ENCODE assay signal across 20 cellular contexts in genomic region chr2:63035169-63035568, GRCh38. TPM values are rescaled to one million over a fixed set of nuclear protein-coding genes. Genes with fewer than 3 reads are reported as not detected.
A peak's percentile ranks its signal among the peaks of the same experiment; 100 is the strongest.
DNase-seq lines count a peak whose midpoint lies in the region; ATAC-seq, FAIRE-seq and TF ChIP-seq lines count a peak whose summit lies in the region.
"Had no signal": no experiment of that assay in that cellular context is flagged by ENCODE, and none has a peak within 500 bp of the region (broad histone marks: within the 10 kb centered on the region; RNA-seq: fewer than 3 reads in every experiment).

No MANE protein-coding gene starts in this region.

- CTCF ChIA-PET in A549 (lab: Yijun Ruan, JAX), result interaction anchor here (0.8 to 0.9 kb wide), 2 partner anchors 16 to 39 kb away, joined by 3 read pairs; no protein-coding TSS in a partner anchor

- no peak overlapping the region for H3K27ac ChIP-seq in A549
- H3K27ac ChIP-seq: C4-2B had no signal

- H3K4me3 ChIP-seq in A549, result no peak overlapping the region

- WGBS in A549 (ENCODE audit: missing lambda C conversion rate), result 92% methylated on average over 2 of the region's 2 CpGs

- no peak for TF ChIP-seq EP300 in A549 (IDR thresholded peaks at IDR 0.05)

- DNase-seq in A549 (ENCODE audit: low read depth in 1 of 2, low spot score in 1 of 2) (no peak), dermis blood vessel endothelial cell (peak; percentile 75), HuH-7.5 (ENCODE audit: low spot score) (no peak)
- DNase-seq in central memory CD4-positive, alpha-beta T cell, result no peak
- no peak for DNase-seq in activated CD8-positive, alpha-beta memory T cell treated with anti-CD3 and anti-CD28 coated beads, Interleukin-2, amount 50 U/mL, for 48 hours
- DNase-seq: 8988T; BE2C; CD4-positive, alpha-beta memory T cell; DMS153; DMS79 treated with DMSO at 0.1 percent for 48 hours; EL; GF-D8; HCEC 1CT; HFFc6 had no signal

- TF ChIP-seq CTCF in A549 (IDR thresholded peaks at IDR 0.05), result no peak

- FAIRE-seq in A549 (lab: Jason Lieb, UNC) (peak; percentile 51), G401.6 (lab: Jason Lieb, UNC) (peak; percentile 23), TTC549 (lab: Jason Lieb, UNC) (peak; percentile 40)
- FAIRE-seq: HTR-8/SVneo had no signal

- POLR2A ChIA-PET in A549 (lab: Yijun Ruan, JAX), result interaction anchor here (1.1 kb wide), 1 partner anchor 15 kb away, joined by 4 read pairs; the partner anchor contains the start of gene OTX1

- TF ChIP-seq RAD21 in A549 (conservative IDR thresholded peaks at IDR 0.05 in 1 of 2, IDR thresholded peaks at IDR 0.05 in 1 of 2), result no peak

- no peak overlapping the region for H3K4me2 ChIP-seq in A549

- H3K9me3 ChIP-seq in A549, result no peaks in the 10 kb centered on the region
- H3K9me3 ChIP-seq: BE2C had no signal

- no peak for ATAC-seq in A549
- ATAC-seq in activated CD4-positive, CD25-positive, alpha-beta regulatory T cell treated with anti-CD3 and anti-CD28 coated beads, Interleukin-2, amount 50 U/mL, for 24 hours, result no peak

- TF ChIP-seq POLR2A in A549 (IDR thresholded peaks at IDR 0.05; ENCODE audit: low read length), result no peak

- peaks cover 9% of the 10 kb centered on the region; the same call in 2 of the 3 replicates for H3K4me1 ChIP-seq in A549
- H3K4me1 ChIP-seq: BE2C had no signal

TF ChIP-seq in A549, 52 proteins besides CTCF, POLR2A, EP300 and RAD21:
- TF ChIP-seq KDM5A (IDR thresholded peaks at IDR 0.05), result no peak
- no peak for TF ChIP-seq HEYL (CRISPR knock-in tag; IDR thresholded peaks at IDR 0.05)
- TF ChIP-seq, protein P1, sequence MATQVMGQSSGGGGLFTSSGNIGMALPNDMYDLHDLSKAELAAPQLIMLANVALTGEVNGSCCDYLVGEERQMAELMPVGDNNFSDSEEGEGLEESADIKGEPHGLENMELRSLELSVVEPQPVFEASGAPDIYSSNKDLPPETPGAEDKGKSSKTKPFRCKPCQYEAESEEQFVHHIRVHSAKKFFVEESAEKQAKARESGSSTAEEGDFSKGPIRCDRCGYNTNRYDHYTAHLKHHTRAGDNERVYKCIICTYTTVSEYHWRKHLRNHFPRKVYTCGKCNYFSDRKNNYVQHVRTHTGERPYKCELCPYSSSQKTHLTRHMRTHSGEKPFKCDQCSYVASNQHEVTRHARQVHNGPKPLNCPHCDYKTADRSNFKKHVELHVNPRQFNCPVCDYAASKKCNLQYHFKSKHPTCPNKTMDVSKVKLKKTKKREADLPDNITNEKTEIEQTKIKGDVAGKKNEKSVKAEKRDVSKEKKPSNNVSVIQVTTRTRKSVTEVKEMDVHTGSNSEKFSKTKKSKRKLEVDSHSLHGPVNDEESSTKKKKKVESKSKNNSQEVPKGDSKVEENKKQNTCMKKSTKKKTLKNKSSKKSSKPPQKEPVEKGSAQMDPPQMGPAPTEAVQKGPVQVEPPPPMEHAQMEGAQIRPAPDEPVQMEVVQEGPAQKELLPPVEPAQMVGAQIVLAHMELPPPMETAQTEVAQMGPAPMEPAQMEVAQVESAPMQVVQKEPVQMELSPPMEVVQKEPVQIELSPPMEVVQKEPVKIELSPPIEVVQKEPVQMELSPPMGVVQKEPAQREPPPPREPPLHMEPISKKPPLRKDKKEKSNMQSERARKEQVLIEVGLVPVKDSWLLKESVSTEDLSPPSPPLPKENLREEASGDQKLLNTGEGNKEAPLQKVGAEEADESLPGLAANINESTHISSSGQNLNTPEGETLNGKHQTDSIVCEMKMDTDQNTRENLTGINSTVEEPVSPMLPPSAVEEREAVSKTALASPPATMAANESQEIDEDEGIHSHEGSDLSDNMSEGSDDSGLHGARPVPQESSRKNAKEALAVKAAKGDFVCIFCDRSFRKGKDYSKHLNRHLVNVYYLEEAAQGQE (IDR thresholded peaks at IDR 0.05), result no peak
- no peak for TF ChIP-seq SMC3 (IDR thresholded peaks at IDR 0.05)
- TF ChIP-seq CBX8 (IDR thresholded peaks at IDR 0.05), result no peak
- no peak for TF ChIP-seq RFX5 (IDR thresholded peaks at IDR 0.05)
- no peak for TF ChIP-seq ZFP36 (IDR thresholded peaks at IDR 0.05; ENCODE audit: borderline replicate concordance, partially characterized antibody)
- no peak for TF ChIP-seq FOSL2 (IDR thresholded peaks at IDR 0.05)
- TF ChIP-seq FOSL2 (CRISPR knock-in tag; IDR thresholded peaks at IDR 0.05), result no peak
- no peak for TF ChIP-seq JUNB (IDR thresholded peaks at IDR 0.05)
- no peak for TF ChIP-seq HOXB5 (CRISPR knock-in tag; IDR thresholded peaks at IDR 0.05)
- TF ChIP-seq POLR2AphosphoS2 (conservative IDR thresholded peaks at IDR 0.05; ENCODE audit: low read length), result no peak
- TF ChIP-seq, protein P2, sequence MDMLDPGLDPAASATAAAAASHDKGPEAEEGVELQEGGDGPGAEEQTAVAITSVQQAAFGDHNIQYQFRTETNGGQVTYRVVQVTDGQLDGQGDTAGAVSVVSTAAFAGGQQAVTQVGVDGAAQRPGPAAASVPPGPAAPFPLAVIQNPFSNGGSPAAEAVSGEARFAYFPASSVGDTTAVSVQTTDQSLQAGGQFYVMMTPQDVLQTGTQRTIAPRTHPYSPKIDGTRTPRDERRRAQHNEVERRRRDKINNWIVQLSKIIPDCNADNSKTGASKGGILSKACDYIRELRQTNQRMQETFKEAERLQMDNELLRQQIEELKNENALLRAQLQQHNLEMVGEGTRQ (IDR thresholded peaks at IDR 0.05), result no peak
- TF ChIP-seq KDM1A (IDR thresholded peaks at IDR 0.05; ENCODE audit: low read depth), result no peak
- no peak for TF ChIP-seq ESRRA (IDR thresholded peaks at IDR 0.05; ENCODE audit: borderline replicate concordance, low read length)
- no peak for TF ChIP-seq CHD2 (IDR thresholded peaks at IDR 0.05; ENCODE audit: low read length, partially characterized antibody)
- TF ChIP-seq, protein P3, sequence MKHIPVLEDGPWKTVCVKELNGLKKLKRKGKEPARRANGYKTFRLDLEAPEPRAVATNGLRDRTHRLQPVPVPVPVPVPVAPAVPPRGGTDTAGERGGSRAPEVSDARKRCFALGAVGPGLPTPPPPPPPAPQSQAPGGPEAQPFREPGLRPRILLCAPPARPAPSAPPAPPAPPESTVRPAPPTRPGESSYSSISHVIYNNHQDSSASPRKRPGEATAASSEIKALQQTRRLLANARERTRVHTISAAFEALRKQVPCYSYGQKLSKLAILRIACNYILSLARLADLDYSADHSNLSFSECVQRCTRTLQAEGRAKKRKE (CRISPR knock-in tag; IDR thresholded peaks at IDR 0.05; ENCODE audit: low read depth), result no peak
- no peak for TF ChIP-seq RCOR1 (IDR thresholded peaks at IDR 0.05; ENCODE audit: low read depth, low read length)
- TF ChIP-seq, protein P4, sequence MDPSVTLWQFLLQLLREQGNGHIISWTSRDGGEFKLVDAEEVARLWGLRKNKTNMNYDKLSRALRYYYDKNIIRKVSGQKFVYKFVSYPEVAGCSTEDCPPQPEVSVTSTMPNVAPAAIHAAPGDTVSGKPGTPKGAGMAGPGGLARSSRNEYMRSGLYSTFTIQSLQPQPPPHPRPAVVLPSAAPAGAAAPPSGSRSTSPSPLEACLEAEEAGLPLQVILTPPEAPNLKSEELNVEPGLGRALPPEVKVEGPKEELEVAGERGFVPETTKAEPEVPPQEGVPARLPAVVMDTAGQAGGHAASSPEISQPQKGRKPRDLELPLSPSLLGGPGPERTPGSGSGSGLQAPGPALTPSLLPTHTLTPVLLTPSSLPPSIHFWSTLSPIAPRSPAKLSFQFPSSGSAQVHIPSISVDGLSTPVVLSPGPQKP (IDR thresholded peaks at IDR 0.05; ENCODE audit: low read depth, low read length), result no peak
- TF ChIP-seq MAZ (IDR thresholded peaks at IDR 0.05; ENCODE audit: borderline replicate concordance, low read depth, low read length), result no peak
- no peak for TF ChIP-seq JUN (IDR thresholded peaks at IDR 0.05)

RNA-seq across cellular contexts. Expression of gene OTX1, which starts 15.5 kb away (rescaled TPM):
- polyA plus RNA-seq in A549 (2011; rRNA removed), result 0.26 and 0.45 TPM in 2 replicates
- 0.83 TPM in 2 replicates for polyA plus RNA-seq in A549 (2012; cell fraction: cytosol; rRNA removed)
- polyA plus RNA-seq in A549 (2012; cell fraction: nucleus; rRNA removed), result 1.7 and 2.6 TPM in 2 replicates
- 1.9 to 2.5 TPM (median 2.0 TPM) in 3 replicates for polyA plus RNA-seq in A549 (2017; fragmentation: RNase III; extraction: RNeasy Plus Mini Kit Qiagen cat#74134 plus additional on column Dnase treatment)
- 0.83 and 0.87 TPM in 2 replicates for polyA minus RNA-seq in A549 (2011; rRNA and poly(A)+ RNA removed)
- 0.34 TPM in 1 of 2 replicates, not detected in the other for total RNA-seq in dermis blood vessel endothelial cell
- total RNA-seq: CD4-positive, alpha-beta memory T cell had no signal
- polyA plus RNA-seq: AG04450; CD4-positive, alpha-beta memory T cell had no signal
